ENCODE assay signal across 23 cellular contexts in genomic region chr16:67146523-67147357, GRCh38. TPM values are rescaled to one million over a fixed set of nuclear protein-coding genes. Genes with fewer than 3 reads are reported as not detected.
DNase-seq lines count a peak whose midpoint lies in the region; ATAC-seq and TF ChIP-seq lines count a peak whose summit lies in the region.
"Had no signal": no experiment of that assay in that cellular context is flagged by ENCODE, and none has a peak within 500 bp of the region (broad histone marks: within the 10 kb centered on the region; RNA-seq: fewer than 3 reads in every experiment).

No MANE protein-coding gene starts in this region.

- no peaks in the 10 kb centered on the region for H3K9me3 ChIP-seq in adipocyte (ENCODE audit: control insufficient read depth, low read length)
- H3K9me3 ChIP-seq in gastrocnemius medialis, result no peaks in the 10 kb centered on the region
- H3K9me3 ChIP-seq: upper lobe of left lung had no signal

- H3K36me3 ChIP-seq in adipocyte (ENCODE audit: control insufficient read depth, insufficient read depth, low read length, severe bottlenecking) (peaks cover 65% of the 10 kb centered on the region), gastrocnemius medialis (peaks cover 0 to 71% of the 10 kb centered on the region in 2 donors)

- H3K9ac ChIP-seq in adipocyte (ENCODE audit: low read length), result no peak overlapping the region

- intact Hi-C loops in gastrocnemius medialis (cut with DNase I; ENCODE audit: low total_unique reads), result no loop called here
- intact Hi-C loops in cardiac septum (cut with DNase I), result no loop called here

- no peak for DNase-seq in activated naive CD4-positive, alpha-beta T cell treated with anti-CD3 and anti-CD28 coated beads, Interleukin-2, amount 50 U/mL, for 72 hours (ENCODE audit: low spot score in 2 of 2)
- no peak for DNase-seq in activated naive CD4-positive, alpha-beta T cell treated with Interleukin-2 at 50 U/mL for 16 hours
- DNase-seq in adipocyte (ENCODE audit: low read depth) (peak; percentile 18), gastrocnemius medialis (no peak), cardiac septum (ENCODE audit: low spot score) (no peak), amniotic stem cell (lab: John Stamatoyannopoulos, UW) (no peak)
- no peak for DNase-seq in stimulated activated naive CD8-positive, alpha-beta T cell treated with anti-CD3 and anti-CD28 coated beads, Interleukin-15, amount 100 ng/mL, for 72 hours
- DNase-seq: ACHN; activated CD4-positive, alpha-beta T cell treated with anti-CD3 and anti-CD28 coated beads for 48 hours; activated naive CD4-positive, alpha-beta T cell treated with anti-CD3 and anti-CD28 coated beads, Interleukin-2, amount 10 ng/mL, durations not matched to agents 7 days and 5 days; CD4-positive, alpha-beta memory T cell; NCI-H1048; NCI-H2107; NCI-H69; nephron progenitor cell; PC-9; stimulated activated CD4-positive, alpha-beta T cell treated with anti-CD3 and anti-CD28 coated beads, Interleukin-12 subunit alpha, Interleukin-12 subunit beta, amount 100 ng/mL, for 4 hours; stimulated activated naive CD4-positive, alpha-beta T cell treated with Interleukin-2 at 50 U/mL for 16 hours; upper lobe of left lung had no signal

- H3K27ac Mint-ChIP-seq in activated naive CD4-positive, alpha-beta T cell treated with anti-CD3 and anti-CD28 coated beads, Interleukin-2, amount 50 U/mL, for 72 hours, result peak overlapping the region; percentile 45 to 47
- H3K27ac Mint-ChIP-seq in stimulated activated naive CD8-positive, alpha-beta T cell treated with anti-CD3 and anti-CD28 coated beads, Interleukin-15, amount 100 ng/mL, for 72 hours, result peak overlapping the region in 1 of 2 donors; percentile 55
- H3K27ac Mint-ChIP-seq: dendritic cell treated with granulocyte-macrophage colony-stimulating factor and Interleukin-4, amounts not matched to agents 40 ng/mL and 50 ng/mL, for 4 days; nephron progenitor cell had no signal

- TF ChIP-seq POLR2A in gastrocnemius medialis (IDR thresholded peaks at IDR 0.05), result no peak

- no peaks in the 10 kb centered on the region for H3K9me3 Mint-ChIP-seq in activated naive CD4-positive, alpha-beta T cell treated with anti-CD3 and anti-CD28 coated beads, Interleukin-2, amount 50 U/mL, for 72 hours
- no peaks in the 10 kb centered on the region for H3K9me3 Mint-ChIP-seq in stimulated activated naive CD8-positive, alpha-beta T cell treated with anti-CD3 and anti-CD28 coated beads, Interleukin-15, amount 100 ng/mL, for 72 hours
- H3K9me3 Mint-ChIP-seq: activated naive CD4-positive, alpha-beta T cell treated with anti-CD3 and anti-CD28 coated beads, Interleukin-2, amount 10 ng/mL, durations not matched to agents 7 days and 5 days; dendritic cell treated with granulocyte-macrophage colony-stimulating factor and Interleukin-4, amounts not matched to agents 40 ng/mL and 50 ng/mL, for 4 days; nephron progenitor cell had no signal

- in situ Hi-C loops in gastrocnemius medialis (cut with MboI; ENCODE audit: low sequenced_read_pairs in 4 of 4), result no loop called here

- H3K27ac ChIP-seq in layer of hippocampus (ENCODE audit: low read depth, low read length) (peak overlapping the region; percentile 6), gastrocnemius medialis (no peak overlapping the region)
- H3K27ac ChIP-seq: HL-60, PC-9, upper lobe of left lung had no signal

- peaks cover 16% of the 10 kb centered on the region for H3K4me1 Mint-ChIP-seq in stimulated activated naive CD8-positive, alpha-beta T cell treated with anti-CD3 and anti-CD28 coated beads, Interleukin-15, amount 100 ng/mL, for 72 hours

- no peak overlapping the region for H3K4me3 ChIP-seq in adipocyte (ENCODE audit: low read length)
- no peak overlapping the region for H3K4me3 ChIP-seq in gastrocnemius medialis
- H3K4me3 ChIP-seq: K562, PC-9, upper lobe of left lung had no signal

- H3K27me3 Mint-ChIP-seq in stimulated activated naive CD8-positive, alpha-beta T cell treated with anti-CD3 and anti-CD28 coated beads, Interleukin-15, amount 100 ng/mL, for 72 hours, result peaks cover 23% of the 10 kb centered on the region
- H3K27me3 Mint-ChIP-seq: CD4-positive, alpha-beta memory T cell had no signal

- ATAC-seq in activated naive CD4-positive, alpha-beta T cell treated with anti-CD3 and anti-CD28 coated beads, Interleukin-2, amount 50 U/mL, for 72 hours, result no peak
- ATAC-seq in gastrocnemius medialis, result no peak
- ATAC-seq in stimulated activated naive CD8-positive, alpha-beta T cell treated with anti-CD3 and anti-CD28 coated beads, Interleukin-15, amount 100 ng/mL, for 72 hours, result no peak
- ATAC-seq: K562 had no signal

- H3K36me3 Mint-ChIP-seq in activated naive CD4-positive, alpha-beta T cell treated with anti-CD3 and anti-CD28 coated beads, Interleukin-2, amount 50 U/mL, for 72 hours, result peaks cover 18 to 32% of the 10 kb centered on the region in 2 donors

- no peak for TF ChIP-seq CTCF in gastrocnemius medialis (IDR thresholded peaks at IDR 0.05 in 4 of 5, conservative IDR thresholded peaks at IDR 0.05 in 1 of 5)

- H3K4me1 ChIP-seq in adipocyte (ENCODE audit: control insufficient read depth, insufficient read depth, low read length), result peaks cover 12% of the 10 kb centered on the region
- peaks cover 0 to 13% of the 10 kb centered on the region in 2 donors for H3K4me1 ChIP-seq in gastrocnemius medialis

- H3K27me3 ChIP-seq in adipocyte (replicated peaks; ENCODE audit: control insufficient read depth, insufficient read depth, low read length) (no peaks in the 10 kb centered on the region), layer of hippocampus (ENCODE audit: control insufficient read depth, insufficient read depth, low read length) (no peaks in the 10 kb centered on the region), gastrocnemius medialis (peaks cover 3 to 12% (median 4%) of the 10 kb centered on the region in 3 donors)

- H3K4me3 Mint-ChIP-seq in stimulated activated naive CD8-positive, alpha-beta T cell treated with anti-CD3 and anti-CD28 coated beads, Interleukin-15, amount 100 ng/mL, for 72 hours, result no peak overlapping the region
- H3K4me3 Mint-ChIP-seq: activated naive CD4-positive, alpha-beta T cell treated with anti-CD3 and anti-CD28 coated beads, Interleukin-2, amount 10 ng/mL, durations not matched to agents 7 days and 5 days; CD4-positive, alpha-beta memory T cell; dendritic cell treated with granulocyte-macrophage colony-stimulating factor and Interleukin-4, amounts not matched to agents 40 ng/mL and 50 ng/mL, for 4 days; nephron progenitor cell had no signal

RNA-seq across cellular contexts. Expression of gene B3GNT9, which starts 4.1 kb away (rescaled TPM):
- total RNA-seq in activated naive CD4-positive, alpha-beta T cell treated with anti-CD3 and anti-CD28 coated beads, Interleukin-2, amount 50 U/mL, for 72 hours, result 1 to 10 TPM; 3.2 to 4.7 TPM
- total RNA-seq in gastrocnemius medialis, result 1 to 10 TPM; 1.5 to 3.1 (median 2.6) TPM
- total RNA-seq in cardiac septum, result 12.4 TPM

RNA-seq across cellular contexts. Expression of gene TRADD, which starts 13.0 kb away (rescaled TPM):
- total RNA-seq in activated naive CD4-positive, alpha-beta T cell treated with anti-CD3 and anti-CD28 coated beads, Interleukin-2, amount 50 U/mL, for 72 hours, result 10 to 100 TPM; 15.7 to 43.5 TPM
- total RNA-seq in gastrocnemius medialis (10 to 100 TPM in 2 of 4 donors, 1 to 10 TPM in 2; 8.8 to 15.3 (median 10.1) TPM), cardiac septum (11.0 TPM)

RNA-seq across cellular contexts. Expression of gene FBXL8, which starts 13.0 kb away (rescaled TPM):
- 10 to 100 TPM; 27.9 to 38.7 TPM for total RNA-seq in activated naive CD4-positive, alpha-beta T cell treated with anti-CD3 and anti-CD28 coated beads, Interleukin-2, amount 50 U/mL, for 72 hours
- total RNA-seq in gastrocnemius medialis (10 to 100 TPM in 3 of 4 donors, 1 to 10 TPM in 1; 7.0 to 16.3 (median 14.3) TPM), cardiac septum (9.5 TPM)

RNA-seq across cellular contexts. Expression of gene HSF4, which starts 17.8 kb away (rescaled TPM):
- total RNA-seq in activated naive CD4-positive, alpha-beta T cell treated with anti-CD3 and anti-CD28 coated beads, Interleukin-2, amount 50 U/mL, for 72 hours, result 10 to 100 TPM; 26.0 to 58.8 TPM
- total RNA-seq in gastrocnemius medialis, result 100 to 1,000 TPM in 1 of 4 donors, 10 to 100 TPM in 2, 1 to 10 TPM in 1; 9.0 to 111 (median 29.7) TPM
- 49.1 TPM for total RNA-seq in cardiac septum

RNA-seq across cellular contexts. Expression of gene NOL3, which starts 23.6 kb away (rescaled TPM):
- 10 to 100 TPM in 1 of 2 donors, 1 to 10 TPM in 1; 9.2 to 43.4 TPM for total RNA-seq in activated naive CD4-positive, alpha-beta T cell treated with anti-CD3 and anti-CD28 coated beads, Interleukin-2, amount 50 U/mL, for 72 hours
- total RNA-seq in gastrocnemius medialis (100 to 1,000 TPM in 3 of 4 donors, 10 to 100 TPM in 1; 77.5 to 231 (median 173) TPM), cardiac septum (86.3 TPM)
